In genomic region chr5:88799976-88800375, GRCh38 we compare ENCODE assay signal across 24 cellular contexts.
"Had no signal": no experiment of that assay in that cellular context is flagged by ENCODE, and none has a peak within 500 bp of the region (broad histone marks: within the 10 kb centered on the region; RNA-seq: fewer than 3 reads in every experiment).

No MANE protein-coding gene starts in this region.

- FAIRE-seq: small intestine had no signal

- H3K27me3 ChIP-seq: brain microvascular endothelial cell, colonic mucosa, heart right ventricle, right lobe of liver, SJSA1, upper lobe of left lung had no signal

- H3K36me3 ChIP-seq: brain microvascular endothelial cell, colonic mucosa, right lobe of liver had no signal

- H3K27ac Mint-ChIP-seq: activated naive CD8-positive, alpha-beta T cell treated with anti-CD3 and anti-CD28 coated beads, Interleukin-2, amount 10 ng/mL, durations not matched to agents 7 days and 5 days; immature natural killer cell; mesothelial cell of epicardium; stimulated activated naive CD8-positive, alpha-beta T cell treated with anti-CD3 and anti-CD28 coated beads, Interleukin-15, amount 100 ng/mL, for 72 hours; T-helper 17 cell had no signal

- H3K4me3 Mint-ChIP-seq: activated naive CD8-positive, alpha-beta T cell treated with anti-CD3 and anti-CD28 coated beads, Interleukin-2, amount 10 ng/mL, durations not matched to agents 7 days and 5 days; central memory CD8-positive, alpha-beta T cell; immature natural killer cell; mesothelial cell of epicardium; nephron; stimulated activated naive CD8-positive, alpha-beta T cell treated with anti-CD3 and anti-CD28 coated beads, Interleukin-15, amount 100 ng/mL, for 72 hours; T-helper 17 cell had no signal

- H3K27me3 Mint-ChIP-seq: activated naive CD8-positive, alpha-beta T cell treated with anti-CD3 and anti-CD28 coated beads, Interleukin-2, amount 10 ng/mL, durations not matched to agents 7 days and 5 days; central memory CD8-positive, alpha-beta T cell had no signal

- H3K36me3 Mint-ChIP-seq: activated naive CD8-positive, alpha-beta T cell treated with anti-CD3 and anti-CD28 coated beads, Interleukin-2, amount 10 ng/mL, durations not matched to agents 7 days and 5 days had no signal

- H3K9me3 Mint-ChIP-seq: stimulated activated naive CD8-positive, alpha-beta T cell treated with anti-CD3 and anti-CD28 coated beads, Interleukin-15, amount 100 ng/mL, for 72 hours had no signal

- H3K4me3 ChIP-seq: colonic mucosa, heart right ventricle, lower lobe of right lung, right lobe of liver, SJSA1, thoracic aorta, upper lobe of left lung had no signal

- H3K9me3 ChIP-seq: colonic mucosa, lower lobe of right lung, right lobe of liver, SJSA1, thoracic aorta, upper lobe of left lung had no signal

- H3K27ac ChIP-seq: brain microvascular endothelial cell, colonic mucosa, lower lobe of right lung, right lobe of liver, SJSA1, thoracic aorta, upper lobe of left lung, VCaP had no signal

- H3K4me1 Mint-ChIP-seq: activated naive CD8-positive, alpha-beta T cell treated with anti-CD3 and anti-CD28 coated beads, Interleukin-2, amount 10 ng/mL, durations not matched to agents 7 days and 5 days; central memory CD8-positive, alpha-beta T cell; immature natural killer cell; mesothelial cell of epicardium; nephron; stimulated activated naive CD8-positive, alpha-beta T cell treated with anti-CD3 and anti-CD28 coated beads, Interleukin-15, amount 100 ng/mL, for 72 hours; T-helper 17 cell had no signal

- H3K4me1 ChIP-seq: colonic mucosa, lower lobe of right lung, right lobe of liver, SJSA1, upper lobe of left lung had no signal

- DNase-seq: activated CD4-positive, alpha-beta T cell treated with anti-CD3 and anti-CD28 coated beads, Interleukin-2, amount 50 U/mL, for 4 hours; activated gamma-delta T cell; activated naive CD8-positive, alpha-beta T cell treated with anti-CD3 and anti-CD28 coated beads, Interleukin-2, amount 10 ng/mL, durations not matched to agents 7 days and 5 days; amygdala; brain microvascular endothelial cell; colonic mucosa; erythroblast; foreskin melanocyte; heart right ventricle; immature natural killer cell; lower lobe of right lung; right lobe of liver; small intestine; stimulated activated CD4-positive, alpha-beta T cell treated with anti-CD3 and anti-CD28 coated beads, Interleukin-15, amount 100 ng/mL, for 24 hours; stimulated activated CD4-positive, alpha-beta T cell treated with anti-CD3 and anti-CD28 coated beads, Interleukin-2, amount 100 ng/mL, for 48 hours; stimulated activated naive CD8-positive, alpha-beta T cell treated with anti-CD3 and anti-CD28 coated beads, Interleukin-15, amount 100 ng/mL, for 72 hours; T-helper 17 cell; upper lobe of left lung had no signal
